Comparison of ENCODE assay signal across 20 cellular contexts in genomic region chr1:211704567-211704942, GRCh38.
"Had no signal": no experiment of that assay in that cellular context is flagged by ENCODE, and none has a peak within 500 bp of the region (broad histone marks: within the 10 kb centered on the region; RNA-seq: fewer than 3 reads in every experiment).

No MANE protein-coding gene starts in this region.

- DNase-seq: activated CD4-positive, alpha-beta T cell treated with anti-CD3 and anti-CD28 coated beads for 36 hours; activated CD4-positive, CD25-positive, alpha-beta regulatory T cell; activated CD8-positive, alpha-beta memory T cell treated with anti-CD3 and anti-CD28 coated beads, Interleukin-2, amount 10 ng/mL, durations not matched to agents 7 days and 5 days; activated CD8-positive, alpha-beta T cell treated with anti-CD3 and anti-CD28 coated beads, Interleukin-2, amount 10 ng/mL, durations not matched to agents 7 days and 5 days; activated naive CD8-positive, alpha-beta T cell treated with anti-CD3 and anti-CD28 coated beads, Interleukin-2, amount 50 U/mL, for 24 hours; activated T-cell treated with anti-CD3 and anti-CD28 coated beads, Interleukin-2, amount 50 U/mL, for 48 hours; dermis blood vessel endothelial cell; effector CD8-positive, alpha-beta T cell; esophagus squamous epithelium; foreskin melanocyte; heart right ventricle; kidney glomerular epithelial cell; left lung; lower lobe of right lung; mesenchymal stem cell; mucosa of descending colon; right cardiac atrium; stimulated activated CD4-positive, alpha-beta T cell treated with anti-CD3 and anti-CD28 coated beads, Interleukin-2, amount 100 ng/mL, for 48 hours had no signal

- H3K4me1 ChIP-seq: breast epithelium, left lung, lower lobe of right lung, tibial nerve had no signal

- H3K27ac ChIP-seq: heart right ventricle, left lung, lower lobe of right lung, tibial nerve had no signal

- H3K9me3 ChIP-seq: breast epithelium, esophagus squamous epithelium, heart right ventricle, left lung, lower lobe of right lung, mucosa of descending colon, tibial nerve had no signal

- H3K4me3 ChIP-seq: breast epithelium, esophagus squamous epithelium, heart right ventricle, left lung, lower lobe of right lung, mucosa of descending colon, tibial nerve had no signal

- H3K36me3 ChIP-seq: breast epithelium, esophagus squamous epithelium, heart right ventricle, left lung, lower lobe of right lung, tibial nerve had no signal
